ENCODE assay signal across 2 cellular contexts in genomic region chr18:46590103-46590502, GRCh38.
TF ChIP-seq lines count a peak whose summit lies in the region.

No MANE protein-coding gene starts in this region.

TF ChIP-seq in IMR-90, 13 proteins besides CTCF, POLR2A, EP300 and RAD21:
- TF ChIP-seq FOS (IDR thresholded peaks at IDR 0.05; ENCODE audit: low read depth, low read length) (no peak), RFX5 (IDR thresholded peaks at IDR 0.05; ENCODE audit: low read depth, low read length) (no peak), MAFK (IDR thresholded peaks at IDR 0.05; ENCODE audit: low read depth, low read length) (peak; percentile 24; the same call in 1 of the 2 replicates)

TF ChIP-seq in K562, 482 proteins besides CTCF, POLR2A, EP300 and RAD21:
- no peak for TF ChIP-seq ZNF239 (CRISPR knock-in tag; IDR thresholded peaks at IDR 0.05)
- TF ChIP-seq ZNF316 (IDR thresholded peaks at IDR 0.05) = peak; percentile 36
- TF ChIP-seq MAFG (tag; conservative IDR thresholded peaks at IDR 0.05) = 0 out of 2 replicates have a peak, but pooled peaks have one; percentile 27
- TF ChIP-seq, protein P1, sequence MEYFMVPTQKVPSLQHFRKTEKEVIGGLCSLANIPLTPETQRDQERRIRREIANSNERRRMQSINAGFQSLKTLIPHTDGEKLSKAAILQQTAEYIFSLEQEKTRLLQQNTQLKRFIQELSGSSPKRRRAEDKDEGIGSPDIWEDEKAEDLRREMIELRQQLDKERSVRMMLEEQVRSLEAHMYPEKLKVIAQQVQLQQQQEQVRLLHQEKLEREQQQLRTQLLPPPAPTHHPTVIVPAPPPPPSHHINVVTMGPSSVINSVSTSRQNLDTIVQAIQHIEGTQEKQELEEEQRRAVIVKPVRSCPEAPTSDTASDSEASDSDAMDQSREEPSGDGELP (CRISPR knock-in tag; IDR thresholded peaks at IDR 0.05; ENCODE audit: borderline replicate concordance) = no peak
- TF ChIP-seq, protein P2, sequence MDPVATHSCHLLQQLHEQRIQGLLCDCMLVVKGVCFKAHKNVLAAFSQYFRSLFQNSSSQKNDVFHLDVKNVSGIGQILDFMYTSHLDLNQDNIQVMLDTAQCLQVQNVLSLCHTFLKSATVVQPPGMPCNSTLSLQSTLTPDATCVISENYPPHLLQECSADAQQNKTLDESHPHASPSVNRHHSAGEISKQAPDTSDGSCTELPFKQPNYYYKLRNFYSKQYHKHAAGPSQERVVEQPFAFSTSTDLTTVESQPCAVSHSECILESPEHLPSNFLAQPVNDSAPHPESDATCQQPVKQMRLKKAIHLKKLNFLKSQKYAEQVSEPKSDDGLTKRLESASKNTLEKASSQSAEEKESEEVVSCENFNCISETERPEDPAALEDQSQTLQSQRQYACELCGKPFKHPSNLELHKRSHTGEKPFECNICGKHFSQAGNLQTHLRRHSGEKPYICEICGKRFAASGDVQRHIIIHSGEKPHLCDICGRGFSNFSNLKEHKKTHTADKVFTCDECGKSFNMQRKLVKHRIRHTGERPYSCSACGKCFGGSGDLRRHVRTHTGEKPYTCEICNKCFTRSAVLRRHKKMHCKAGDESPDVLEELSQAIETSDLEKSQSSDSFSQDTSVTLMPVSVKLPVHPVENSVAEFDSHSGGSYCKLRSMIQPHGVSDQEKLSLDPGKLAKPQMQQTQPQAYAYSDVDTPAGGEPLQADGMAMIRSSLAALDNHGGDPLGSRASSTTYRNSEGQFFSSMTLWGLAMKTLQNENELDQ (CRISPR knock-in tag; IDR thresholded peaks at IDR 0.05; ENCODE audit: borderline replicate concordance) = no peak
- no peak for TF ChIP-seq PHB (CRISPR knock-in tag; IDR thresholded peaks at IDR 0.05)
- TF ChIP-seq YBX1 (IDR thresholded peaks at IDR 0.05) = no peak
